ENCODE assay signal across 9 cellular contexts in genomic region chr6:31180500-31180899, GRCh38. TPM values are rescaled to one million over a fixed set of nuclear protein-coding genes. Genes with fewer than 3 reads are reported as not detected.
A peak's percentile ranks its signal among the peaks of the same experiment; 100 is the strongest.
DNase-seq lines count a peak whose midpoint lies in the region; ATAC-seq and TF ChIP-seq lines count a peak whose summit lies in the region.
"Had no signal": no experiment of that assay in that cellular context is flagged by ENCODE, and none has a peak within 500 bp of the region (broad histone marks: within the 10 kb centered on the region; RNA-seq: fewer than 3 reads in every experiment).

No MANE protein-coding gene starts in this region.

- CTCF ChIA-PET in activated CD8-positive, alpha-beta T cell treated with anti-CD3 and anti-CD28 coated beads for 36 hours (lab: Charles Lee): no interaction called here

- H3K36me3 ChIP-seq in H7 (replicated peaks; ENCODE audit: control insufficient read depth, insufficient read depth, low read length): no peaks in the 10 kb centered on the region
- H3K36me3 ChIP-seq in esophagus muscularis mucosa: no peaks in the 10 kb centered on the region

- no peaks in the 10 kb centered on the region for H3K27me3 ChIP-seq in H7 (ENCODE audit: control insufficient read depth, insufficient read depth, low read length)
- H3K27me3 ChIP-seq in esophagus muscularis mucosa: no peaks in the 10 kb centered on the region

- peak; percentile 87 for ATAC-seq in activated CD8-positive, alpha-beta T cell treated with anti-CD3 and anti-CD28 coated beads for 36 hours
- ATAC-seq in HG03457 (IDR thresholded peaks at IDR 0.05; ENCODE audit: unreplicated experiment): no peak
- no peak for ATAC-seq in GM18873 (IDR thresholded peaks at IDR 0.05; ENCODE audit: low FRiP score, unreplicated experiment)

- no peaks in the 10 kb centered on the region for H3K9me3 Mint-ChIP-seq in activated CD8-positive, alpha-beta T cell treated with anti-CD3 and anti-CD28 coated beads for 36 hours

- intact Hi-C loops in activated CD8-positive, alpha-beta T cell treated with anti-CD3 and anti-CD28 coated beads for 36 hours (cut with micrococcal nuclease): no loop called here
- intact Hi-C loops in esophagus muscularis mucosa (cut with DNase I): no loop called here

- H3K4me3 Mint-ChIP-seq in activated CD8-positive, alpha-beta T cell treated with anti-CD3 and anti-CD28 coated beads for 36 hours: peak overlapping the region; percentile 69

- no peak for TF ChIP-seq POLR2A in esophagus muscularis mucosa (IDR thresholded peaks at IDR 0.05; ENCODE audit: low read depth)

- H3K4me1 ChIP-seq in esophagus muscularis mucosa: peaks cover 0 to 19% (median 6%) of the 10 kb centered on the region in 4 donors

- H3K27ac ChIP-seq in esophagus muscularis mucosa (replicated peaks in 1 of 4): peak overlapping the region in 2 of 4 donors; percentile 46 to 58

- H3K4me3 ChIP-seq in H7 (ENCODE audit: insufficient read depth, low read depth, low read length) (peak overlapping the region; percentile 23; the same call in 1 of the 2 replicates), esophagus muscularis mucosa (peak overlapping the region; percentile 26 to 52 (median 48))

- no peaks in the 10 kb centered on the region for H3K9me3 ChIP-seq in esophagus muscularis mucosa

- WGBS in esophagus muscularis mucosa: 82% methylated on average over 16 of the region's 26 CpGs

- TF ChIP-seq CTCF in activated CD8-positive, alpha-beta T cell treated with anti-CD3 and anti-CD28 coated beads for 36 hours (IDR thresholded peaks at IDR 0.05): no peak
- TF ChIP-seq CTCF in esophagus muscularis mucosa (IDR thresholded peaks at IDR 0.05): no peak

- no peak for TF ChIP-seq EP300 in esophagus muscularis mucosa (IDR thresholded peaks at IDR 0.05)

- no peaks in the 10 kb centered on the region for H3K27me3 Mint-ChIP-seq in activated CD8-positive, alpha-beta T cell treated with anti-CD3 and anti-CD28 coated beads for 36 hours

- peaks cover 15% of the 10 kb centered on the region for H3K4me1 Mint-ChIP-seq in activated CD8-positive, alpha-beta T cell treated with anti-CD3 and anti-CD28 coated beads for 36 hours (ENCODE audit: low read depth)

- H3K36me3 Mint-ChIP-seq in activated CD8-positive, alpha-beta T cell treated with anti-CD3 and anti-CD28 coated beads for 36 hours (ENCODE audit: low read depth): no peaks in the 10 kb centered on the region

- peak overlapping the region; percentile 62 for H3K27ac Mint-ChIP-seq in activated CD8-positive, alpha-beta T cell treated with anti-CD3 and anti-CD28 coated beads for 36 hours

- DNase-seq in H7: peak; percentile 93
- DNase-seq in activated CD8-positive, alpha-beta T cell treated with anti-CD3 and anti-CD28 coated beads for 36 hours: peak; percentile 57
- DNase-seq in esophagus muscularis mucosa (ENCODE audit: extremely low spot score): no peak
- peak; percentile 54 for DNase-seq in pons (ENCODE audit: low spot score)
- DNase-seq in AML-193 (lab: John Stamatoyannopoulos, UW): no peak
- DNase-seq in NCI-H345 treated with DMSO at 0.1 percent for 48 hours (lab: John Stamatoyannopoulos, UW; ENCODE audit: unreplicated experiment): no peak

- POLR2A ChIA-PET in activated CD8-positive, alpha-beta T cell treated with anti-CD3 and anti-CD28 coated beads for 36 hours (lab: Charles Lee): no interaction called here

RNA-seq across cellular contexts. Expression of gene POU5F1, which starts 10.0 kb away (rescaled TPM):
- 4,433 and 5,140 TPM in 2 replicates for total RNA-seq in H7 (2014; rRNA removed; shearing (Covaris generic))
- not detected for total RNA-seq in activated CD8-positive, alpha-beta T cell treated with anti-CD3 and anti-CD28 coated beads for 36 hours
- 1 to 10 TPM in 1 of 4 donors, not detected in 3; 1.3 TPM for total RNA-seq in esophagus muscularis mucosa

RNA-seq across cellular contexts. Expression of gene TCF19, which starts 22.1 kb away (rescaled TPM):
- total RNA-seq in H7 (2014; rRNA removed; shearing (Covaris generic)): 26.8 and 34.3 TPM in 2 replicates
- total RNA-seq in activated CD8-positive, alpha-beta T cell treated with anti-CD3 and anti-CD28 coated beads for 36 hours: 10 to 100 TPM; 91.9 to 92.9 TPM
- total RNA-seq in esophagus muscularis mucosa: 1 to 10 TPM; 2.3 to 6.7 (median 5.8) TPM

RNA-seq across cellular contexts. Expression of gene CCHCR1, which starts 22.9 kb away (rescaled TPM):
- total RNA-seq in H7 (2014; rRNA removed; shearing (Covaris generic)): 54.0 and 74.8 TPM in 2 replicates
- total RNA-seq in activated CD8-positive, alpha-beta T cell treated with anti-CD3 and anti-CD28 coated beads for 36 hours: 10 to 100 TPM; 39.2 to 39.8 TPM
- total RNA-seq in esophagus muscularis mucosa: 10 to 100 TPM in 2 of 4 donors, 1 to 10 TPM in 2; 5.8 to 11.6 (median 9.4) TPM

RNA-seq across cellular contexts. Expression of gene PSORS1C2, which starts 41.6 kb away (rescaled TPM):
- 0.07 TPM in 1 of 2 replicates, not detected in the other for total RNA-seq in H7 (2014; rRNA removed; shearing (Covaris generic))
- total RNA-seq in activated CD8-positive, alpha-beta T cell treated with anti-CD3 and anti-CD28 coated beads for 36 hours: not detected
- not detected for total RNA-seq in esophagus muscularis mucosa
- total RNA-seq: pulmonary artery endothelial cell had no signal

Comparison
In these comparisons a context has a peak if more than half of its experiments do, and no peak if none do; other contexts are left out.
1. DNase-seq: peak in H7 (single experiment), activated CD8-positive, alpha-beta T cell treated with anti-CD3 and anti-CD28 coated beads for 36 hours (single experiment) and pons (single experiment); none in esophagus muscularis mucosa (single experiment), AML-193 (0 of 2) and NCI-H345 treated with DMSO at 0.1 percent for 48 hours (single experiment).
2. RNA of gene POU5F1, which starts 10.0 kb away (total RNA-seq): 4,433 to 5,140 TPM in H7; 1.3 TPM in esophagus muscularis mucosa and not detected in activated CD8-positive, alpha-beta T cell treated with anti-CD3 and anti-CD28 coated beads for 36 hours; every median in the first group is over 1,000 times any median in the second.